ENCODE assay signal across 1 cellular context in genomic region chr6:53673138-53673801, GRCh38.
TF ChIP-seq lines count a peak whose summit lies in the region.

No MANE protein-coding gene starts in this region.

TF ChIP-seq in HepG2, 621 proteins besides CTCF, POLR2A, EP300 and RAD21 (continued from another document):
- TF ChIP-seq ARID5B (CRISPR knock-in tag; IDR thresholded peaks at IDR 0.05), result peak; percentile 39; the same call in 1 of the 2 replicates
- no peak for TF ChIP-seq PHF8 (CRISPR knock-in tag; IDR thresholded peaks at IDR 0.05)
- no peak for TF ChIP-seq ZFP37 (CRISPR knock-in tag; IDR thresholded peaks at IDR 0.05; ENCODE audit: borderline replicate concordance)
- peak; percentile 54; the same call in 1 of the 2 replicates for TF ChIP-seq ATF3 (CRISPR knock-in tag; IDR thresholded peaks at IDR 0.05)
- TF ChIP-seq ZNF644 (CRISPR knock-in tag; IDR thresholded peaks at IDR 0.05; ENCODE audit: low read depth), result peak; percentile 51; the same call in 1 of the 2 replicates
- TF ChIP-seq FOSL2 (CRISPR knock-in tag; IDR thresholded peaks at IDR 0.05), result peak; percentile 87
- peak; percentile 34; the same call in 1 of the 2 replicates for TF ChIP-seq FOSL1 (CRISPR knock-in tag; IDR thresholded peaks at IDR 0.05; ENCODE audit: borderline replicate concordance)
